ENCODE assay signal across 8 cellular contexts in genomic region chr1:119613769-119614358, GRCh38. TPM values are rescaled to one million over a fixed set of nuclear protein-coding genes. Genes with fewer than 3 reads are reported as not detected.
A peak's percentile ranks its signal among the peaks of the same experiment; 100 is the strongest.
DNase-seq lines count a peak whose midpoint lies in the region; ATAC-seq, FAIRE-seq and TF ChIP-seq lines count a peak whose summit lies in the region.

No MANE protein-coding gene starts in this region.

- TF ChIP-seq EP300 in H1 (IDR thresholded peaks at IDR 0.05; ENCODE audit: borderline replicate concordance in 1 of 2, low read depth in 2 of 2, low read length in 2 of 2), result no peak

- intact Hi-C loops in activated CD4-positive, alpha-beta memory T cell treated with anti-CD3 and anti-CD28 coated beads for 36 hours (cut with micrococcal nuclease), result loop anchor here (1.0 kb wide), 2 partner anchors 61 to 130 kb away; no protein-coding TSS in a partner anchor

- no peak overlapping the region for H3K56ac ChIP-seq in H1 (replicated peaks; ENCODE audit: insufficient read length, low read depth, low read length)

- ATAC-seq in GM19438 (IDR thresholded peaks at IDR 0.05; ENCODE audit: low read depth, unreplicated experiment) (peak; percentile 89), HG03460 (IDR thresholded peaks at IDR 0.05; ENCODE audit: unreplicated experiment) (peak; percentile 62)

- no peak overlapping the region for H3K23ac ChIP-seq in H1 (ENCODE audit: insufficient read length)

- no peak overlapping the region for H3K27ac ChIP-seq in H1 (ENCODE audit: low read depth, low read length)

- H3K4me3 ChIP-seq in H1 (ENCODE audit: extremely low read depth in 1 of 4, insufficient read depth in 2 of 4, low read depth in 3 of 4, low read length in 4 of 4), result no peak overlapping the region

- no peaks in the 10 kb centered on the region for H3K79me1 ChIP-seq in H1 (ENCODE audit: low read depth, low read length)

- H3K4me2 ChIP-seq in H1 (ENCODE audit: insufficient read depth in 1 of 2, low read depth in 2 of 2, low read length in 2 of 2), result no peak overlapping the region

- no peak for FAIRE-seq in H1 (lab: Jason Lieb, UNC)

- POLR2A ChIA-PET in activated CD4-positive, alpha-beta memory T cell treated with anti-CD3 and anti-CD28 coated beads for 36 hours (lab: Charles Lee), result no interaction called here
- POLR2A ChIA-PET in H1 (lab: Charles Lee; ENCODE audit: partially characterized antibody), result interaction anchor here (1.0 to 6.2 kb wide), 3 partner anchors 34 to 102 kb away, joined by 4 to 38 read pairs (median 10); partner anchors contain the start of genes PHGDH and ZNF697

- peak; percentile 62 to 94 (median 80) for TF ChIP-seq CTCF in H1 (IDR thresholded peaks at IDR 0.05; ENCODE audit: control extremely low read depth in 1 of 3, insufficient read depth in 1 of 3, low read depth in 1 of 3, low read length in 3 of 3)

- H2BK5ac ChIP-seq in H1 (ENCODE audit: low read depth, low read length), result no peak overlapping the region

- DNase-seq in COLO668 (lab: John Stamatoyannopoulos, UW; ENCODE audit: unreplicated experiment) (peak; percentile 91), NCI-H774 (lab: John Stamatoyannopoulos, UW) (peak; percentile 67), H1 (ENCODE audit: low read depth in 1 of 2, low spot score in 2 of 2) (peak; percentile 69 to 96), midbrain (lab: John Stamatoyannopoulos, UW) (peak; percentile 87)
- DNase-seq in activated CD4-positive, alpha-beta memory T cell treated with anti-CD3 and anti-CD28 coated beads for 36 hours, result peak; percentile 77
- DNase-seq in stimulated activated CD8-positive, alpha-beta memory T cell treated with anti-CD3 and anti-CD28 coated beads, Interleukin-7, amount 100 ng/mL, for 24 hours (ENCODE audit: low read depth), result peak; percentile 51

- peaks cover 0 to 1% of the 10 kb centered on the region in 2 experiments for H4K20me1 ChIP-seq in H1 (replicated peaks in 1 of 2; ENCODE audit: control insufficient read depth in 1 of 2, insufficient read depth in 2 of 2, low read length in 2 of 2)

- no peak overlapping the region for H2AK5ac ChIP-seq in H1 (ENCODE audit: low read depth, low read length)

- H4K91ac ChIP-seq in H1 (replicated peaks; ENCODE audit: insufficient read length, low read length), result no peak overlapping the region

- CTCF ChIA-PET in activated CD4-positive, alpha-beta memory T cell treated with anti-CD3 and anti-CD28 coated beads for 36 hours (lab: Charles Lee), result interaction anchor here (0.6 to 7.0 kb wide), 5 partner anchors 30 to 62 kb away, joined by 3 to 110 read pairs (median 4); no protein-coding TSS in a partner anchor
- CTCF ChIA-PET in H1 (lab: Charles Lee; ENCODE audit: partially characterized antibody), result interaction anchor here (0.6 to 29.8 kb wide), 18 partner anchors 13 to 164 kb away, joined by 3 to 786 read pairs (median 4); partner anchors contain the start of gene ZNF697

- no peak overlapping the region; the same call in 1 of the 2 replicates for H3K18ac ChIP-seq in H1 (ENCODE audit: extremely low read depth, low read length)

- H3K4ac ChIP-seq in H1 (replicated peaks; ENCODE audit: insufficient read length, low read depth, low read length), result no peak overlapping the region

- H3K4me1 ChIP-seq in H1 (replicated peaks in 1 of 4; ENCODE audit: control insufficient read depth in 3 of 4, insufficient read depth in 4 of 4, low read length in 3 of 4), result peaks cover 0 to 3% (median under 1%) of the 10 kb centered on the region in 4 experiments; a peak in 5 of 7 replicates

- H2BK120ac ChIP-seq in H1 (replicated peaks; ENCODE audit: low read depth, low read length), result no peak overlapping the region

- 30% methylated on average over 6 of the region's 7 CpGs; no CpG with 5 or more reads in 1 of the 2 experiments for WGBS in H1 (ENCODE audit: extremely low coverage in 1 of 2, insufficient coverage in 1 of 2, insufficient read length in 1 of 2, insufficient replicate concordance in 2 of 2, low coverage in 1 of 2, low lambda C conversion rate in 2 of 2, missing lambda C conversion rate in 1 of 2), 2 experiments

- no peaks in the 10 kb centered on the region for H3K79me2 ChIP-seq in H1 (ENCODE audit: control insufficient read depth in 1 of 2, insufficient read depth in 2 of 2, low read length in 2 of 2)

- H3K27ac Mint-ChIP-seq in activated CD4-positive, alpha-beta memory T cell treated with anti-CD3 and anti-CD28 coated beads for 36 hours, result no peak overlapping the region

- no peak overlapping the region for H2BK15ac ChIP-seq in H1 (ENCODE audit: low read length)

- H3K9me3 Mint-ChIP-seq in activated CD4-positive, alpha-beta memory T cell treated with anti-CD3 and anti-CD28 coated beads for 36 hours, result no peaks in the 10 kb centered on the region

- no peaks in the 10 kb centered on the region for H3K36me3 ChIP-seq in H1 (ENCODE audit: control insufficient read depth in 2 of 4, insufficient read depth in 4 of 4, low read length in 3 of 4)

- H3K27me3 Mint-ChIP-seq in activated CD4-positive, alpha-beta memory T cell treated with anti-CD3 and anti-CD28 coated beads for 36 hours, result peaks cover 2% of the 10 kb centered on the region

- 0 out of 2 replicates have a peak overlapping the region, but pooled peaks have one; percentile 19 for H2BK12ac ChIP-seq in H1 (ENCODE audit: low read depth, low read length)

- H2BK20ac ChIP-seq in H1 (ENCODE audit: low read length), result no peak overlapping the region

- H3K36me3 Mint-ChIP-seq in activated CD4-positive, alpha-beta memory T cell treated with anti-CD3 and anti-CD28 coated beads for 36 hours, result no peaks in the 10 kb centered on the region

- TF ChIP-seq RAD21 in H1 (IDR thresholded peaks at IDR 0.05 in 1 of 2, conservative IDR thresholded peaks at IDR 0.05 in 1 of 2; ENCODE audit: low read depth in 2 of 2, low read length in 2 of 2), result peak; percentile 92 to 97

- H3K27me3 ChIP-seq in H1 (replicated peaks in 1 of 4; ENCODE audit: control insufficient read depth in 3 of 4, extremely low read depth in 1 of 4, insufficient read depth in 3 of 4, low read length in 3 of 4), result no peaks in the 10 kb centered on the region

- no peak overlapping the region for H4K5ac ChIP-seq in H1 (ENCODE audit: insufficient read length, low read depth, low read length)

- H3K9ac ChIP-seq in H1 (replicated peaks in 1 of 4; ENCODE audit: extremely low read depth in 1 of 4, low read depth in 3 of 4, low read length in 3 of 4), result no peak overlapping the region

- H3K9me3 ChIP-seq in H1 (ENCODE audit: insufficient read depth in 2 of 2, low read depth in 1 of 2, low read length in 1 of 2), result no peaks in the 10 kb centered on the region

- H3K4me3 Mint-ChIP-seq in activated CD4-positive, alpha-beta memory T cell treated with anti-CD3 and anti-CD28 coated beads for 36 hours, result no peak overlapping the region

- no peak overlapping the region for H3K14ac ChIP-seq in H1 (ENCODE audit: insufficient read length)

- H3K4me1 Mint-ChIP-seq in activated CD4-positive, alpha-beta memory T cell treated with anti-CD3 and anti-CD28 coated beads for 36 hours (ENCODE audit: low read depth), result no peaks in the 10 kb centered on the region

- 0 out of 2 replicates have a peak overlapping the region, but pooled peaks have one; percentile 75 for H4K8ac ChIP-seq in H1 (ENCODE audit: extremely low read depth, insufficient read depth, low read length)

- H2AFZ ChIP-seq in H1 (ENCODE audit: low read length), result no peak overlapping the region

- no peaks in the 10 kb centered on the region for H3K23me2 ChIP-seq in H1 (ENCODE audit: low read depth, low read length)

- no peak for TF ChIP-seq POLR2A in H1 (IDR thresholded peaks at IDR 0.05; ENCODE audit: control extremely low read depth in 1 of 2, low read depth in 2 of 2, low read length in 2 of 2)

TF ChIP-seq in H1, 55 proteins besides CTCF, POLR2A, EP300 and RAD21:
- TF ChIP-seq MAX (IDR thresholded peaks at IDR 0.05) (peak; percentile 23; the same call in 1 of the 2 replicates), GTF2F1 (IDR thresholded peaks at IDR 0.05; ENCODE audit: borderline replicate concordance, low read depth, low read length) (no peak)
TF ChIP-seq in H1: peak in this region for 1.

RNA-seq across cellular contexts. Expression of gene ZNF697, which starts 34.2 kb away (rescaled TPM):
- under 1 TPM; 0.62 to 0.68 TPM for total RNA-seq in activated CD4-positive, alpha-beta memory T cell treated with anti-CD3 and anti-CD28 coated beads for 36 hours
- total RNA-seq in H1 (2021; fragmentation: NEBNext Ultra II Directional; extraction: Animal tissue kit (Norgen Biotek cat#: 25700)), result 17.9 and 18.3 TPM in 2 replicates
- 5.6 and 6.4 TPM in 2 replicates for polyA plus RNA-seq in H1 (2011; rRNA removed)
- polyA plus RNA-seq in H1 (2011; cell fraction: cytosol; rRNA removed), result 7.0 TPM
- 5.8 TPM for polyA plus RNA-seq in H1 (2011; cell fraction: nucleus; rRNA removed)
- polyA plus RNA-seq in H1 (2012, experiment 1 of 2), result 6.1 to 9.7 TPM (median 7.1 TPM) in 4 replicates
- polyA plus RNA-seq in H1 (2012, experiment 2 of 2), result 1.8 TPM
- 7.0 TPM for polyA plus RNA-seq in H1 (2013, experiment 1 of 2)
- polyA plus RNA-seq in H1 (2013, experiment 2 of 2), result 7.3 TPM
- polyA minus RNA-seq in H1 (2011; rRNA and poly(A)+ RNA removed), result 9.1 and 10.0 TPM in 2 replicates
- polyA minus RNA-seq in H1 (2011; cell fraction: cytosol; rRNA and poly(A)+ RNA removed), result 13.1 TPM
- 15.7 TPM for polyA minus RNA-seq in H1 (2011; cell fraction: nucleus; rRNA and poly(A)+ RNA removed)

Comparison
In these comparisons a context has a peak if more than half of its experiments do, and no peak if none do; other contexts are left out.
1. RNA of gene ZNF697, which starts 34.2 kb away (total RNA-seq): 17.9 to 18.3 TPM in H1; 0.62 to 0.68 TPM in activated CD4-positive, alpha-beta memory T cell treated with anti-CD3 and anti-CD28 coated beads for 36 hours; every median in the first group is over 10 times any median in the second.
2. Peak in every context shown above with its lines, with median percentiles within 50 percentile points of each other: DNase-seq.